Comparison of ENCODE assay signal across 7 cellular contexts in the genomic region with DNA sequence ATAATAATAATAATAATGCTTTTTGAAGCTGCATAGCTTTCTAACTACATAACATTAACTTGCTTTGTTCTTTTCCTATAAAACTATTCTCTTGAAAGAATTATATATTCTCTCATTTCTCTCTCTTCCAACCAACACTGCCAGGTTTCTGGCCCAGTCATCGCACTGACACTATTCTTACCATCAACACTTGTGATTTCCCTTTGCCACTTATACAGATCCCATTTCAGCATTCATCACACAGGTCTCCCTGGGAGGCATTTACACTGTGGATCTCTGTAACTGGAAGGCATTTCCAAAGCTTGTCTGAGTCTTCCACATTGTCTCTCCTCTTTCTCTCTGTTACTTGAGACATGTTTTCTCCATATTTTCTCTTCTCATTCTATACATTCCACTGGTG.
"Had no signal": no experiment of that assay in that cellular context is flagged by ENCODE, and none has a peak within 500 bp of the region (broad histone marks: within the 10 kb centered on the region; RNA-seq: fewer than 3 reads in every experiment).

No MANE protein-coding gene starts in this region.

- H3K4me3 Mint-ChIP-seq: IgD-negative memory B cell had no signal

- H3K27ac ChIP-seq: HL-60 had no signal

- DNase-seq: IMR-90, KBM-7 had no signal

- H3K4me3 ChIP-seq: K562 had no signal

- ATAC-seq: HepG2, K562 had no signal

- H3K27ac Mint-ChIP-seq: IgD-negative memory B cell had no signal

- FAIRE-seq: HepG2, HTR-8/SVneo, K562 had no signal

- H3K36me3 Mint-ChIP-seq: IgD-negative memory B cell had no signal

- H3K9me3 Mint-ChIP-seq: IgD-negative memory B cell had no signal
